ENCODE assay signal across 10 cellular contexts in the genomic region with DNA sequence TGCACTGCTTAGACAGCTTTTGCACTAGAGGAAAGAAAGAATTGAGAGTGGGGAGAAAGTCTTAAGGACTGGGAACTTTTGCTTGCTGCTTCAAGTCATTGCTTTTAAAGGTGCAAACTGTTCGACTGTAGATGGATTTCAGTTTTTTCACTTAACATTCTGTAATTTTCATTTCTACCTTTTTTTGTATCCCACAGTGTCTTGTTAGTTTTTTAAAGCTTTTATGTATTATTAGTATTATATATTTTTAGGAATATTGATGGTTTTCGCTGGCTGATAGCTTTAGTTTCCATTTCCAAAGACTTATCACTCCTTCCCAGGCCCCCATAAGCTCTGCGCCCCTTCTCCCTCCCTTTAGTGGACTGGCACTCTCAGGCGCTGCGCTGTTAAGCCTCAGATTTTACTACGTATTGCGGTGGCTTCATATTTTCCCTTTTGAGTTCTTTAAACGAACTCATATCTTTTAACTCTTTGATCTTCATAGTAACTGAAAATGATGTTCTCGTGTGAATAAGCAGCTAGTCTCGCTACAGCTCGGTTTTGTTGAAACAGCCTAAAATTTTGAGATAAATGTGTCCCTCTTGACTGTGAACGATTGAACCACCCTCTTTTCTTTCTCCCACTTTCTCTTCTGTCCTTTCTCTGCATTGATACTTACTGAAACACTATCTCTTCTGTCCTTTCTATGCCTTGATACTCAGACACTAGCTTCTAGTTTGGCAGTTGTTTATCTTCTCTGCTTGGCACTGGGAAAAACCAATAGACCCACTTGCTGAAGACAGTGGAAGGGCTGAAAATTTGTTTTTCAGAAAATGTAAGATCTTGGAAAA. TPM values are rescaled to one million over a fixed set of nuclear protein-coding genes. Genes with fewer than 3 reads are reported as not detected.
DNase-seq lines count a peak whose midpoint lies in the region; ATAC-seq and TF ChIP-seq lines count a peak whose summit lies in the region.
"Had no signal": no experiment of that assay in that cellular context is flagged by ENCODE, and none has a peak within 500 bp of the region (broad histone marks: within the 10 kb centered on the region; RNA-seq: fewer than 3 reads in every experiment).

No MANE protein-coding gene starts in this region.

- DNase-seq in AG04450 (ENCODE audit: low read depth, low spot score) (no peak), SKM-1 treated with dmso at 0.1 percent for 144 hours (lab: John Stamatoyannopoulos, UW; ENCODE audit: unreplicated experiment) (no peak), chondrocyte (ENCODE audit: low spot score) (no peak)
- no peak for DNase-seq in effector memory CD4-positive, alpha-beta T cell
- DNase-seq: DND-41 had no signal

- no peaks in the 10 kb centered on the region for H3K36me3 Mint-ChIP-seq in chondrocyte (ENCODE audit: low read depth)

- H3K4me1 ChIP-seq in KMS-11 (ENCODE audit: low read depth, poor library complexity, severe bottlenecking) (peaks cover 19% of the 10 kb centered on the region), mucosa of rectum (ENCODE audit: control insufficient read depth in 2 of 2, insufficient read depth in 2 of 2, low read length in 2 of 2) (peaks cover 5 to 6% of the 10 kb centered on the region in 2 donors)
- H3K4me1 ChIP-seq in effector memory CD4-positive, alpha-beta T cell (ENCODE audit: control insufficient read depth, insufficient read depth, low read length, poor library complexity, severe bottlenecking), result peaks cover 3% of the 10 kb centered on the region

- no peaks in the 10 kb centered on the region for H3K4me1 Mint-ChIP-seq in chondrocyte (ENCODE audit: low read depth)

- CTCF ChIA-PET in AG04450 (lab: Charles Lee), result interaction anchor here (0.5 to 2.3 kb wide), 8 partner anchors 27 to 1022 kb away, joined by 3 to 11 read pairs (median 4); no protein-coding TSS in a partner anchor

- H4K20me1 ChIP-seq in KMS-11 (ENCODE audit: insufficient read depth), result no peaks in the 10 kb centered on the region

- H3K36me3 ChIP-seq in KMS-11 (ENCODE audit: insufficient read depth) (no peaks in the 10 kb centered on the region), mucosa of rectum (ENCODE audit: control insufficient read depth in 2 of 2, insufficient read depth in 2 of 2, low read length in 2 of 2) (no peaks in the 10 kb centered on the region)
- H3K36me3 ChIP-seq in effector memory CD4-positive, alpha-beta T cell (ENCODE audit: control insufficient read depth, insufficient read depth, low read length), result no peaks in the 10 kb centered on the region

- H3K9me3 Mint-ChIP-seq in chondrocyte (ENCODE audit: low read depth), result no peaks in the 10 kb centered on the region
- H3K9me3 Mint-ChIP-seq: HFFc6 had no signal

- no peaks in the 10 kb centered on the region for H3K27me3 Mint-ChIP-seq in chondrocyte (ENCODE audit: low read depth)

- peak overlapping the region; percentile 81 for H3K4me2 ChIP-seq in KMS-11

- H3K27ac Mint-ChIP-seq in chondrocyte (ENCODE audit: unreplicated experiment), result no peak overlapping the region
- H3K27ac Mint-ChIP-seq: HFFc6 had no signal

- H2AFZ ChIP-seq in KMS-11 (ENCODE audit: low read depth), result peak overlapping the region; percentile 95

- POLR2A ChIA-PET in AG04450 (lab: Yijun Ruan, JAX), result interaction anchor here (0.6 to 3.8 kb wide), 6 partner anchors 11 to 452 kb away, joined by 3 to 24 read pairs (median 6); no protein-coding TSS in a partner anchor

- H3K27me3 ChIP-seq in AG04450 (ENCODE audit: control insufficient read depth, insufficient read depth, low read length) (no peaks in the 10 kb centered on the region), KMS-11 (ENCODE audit: insufficient read depth, low read depth) (no peaks in the 10 kb centered on the region), mucosa of rectum (ENCODE audit: control insufficient read depth in 2 of 2, insufficient read depth in 2 of 2, low read length in 2 of 2) (peaks cover 0 to 6% of the 10 kb centered on the region in 2 donors)
- peaks cover 21% of the 10 kb centered on the region for H3K27me3 ChIP-seq in effector memory CD4-positive, alpha-beta T cell (replicated peaks; ENCODE audit: control insufficient read depth, insufficient read depth, low read length, poor library complexity, severe bottlenecking)

- no peaks in the 10 kb centered on the region for H3K9me3 ChIP-seq in AG04450 (ENCODE audit: control insufficient read depth, insufficient read depth, low read length)
- H3K9me3 ChIP-seq in effector memory CD4-positive, alpha-beta T cell (ENCODE audit: control insufficient read depth, low read length), result no peaks in the 10 kb centered on the region
- no peaks in the 10 kb centered on the region for H3K9me3 ChIP-seq in mucosa of rectum (ENCODE audit: control insufficient read depth in 2 of 2, low read length in 2 of 2)

- H3K4me3 Mint-ChIP-seq in chondrocyte (ENCODE audit: unreplicated experiment), result no peak overlapping the region
- H3K4me3 Mint-ChIP-seq: HFFc6 had no signal

- H3K9ac ChIP-seq in KMS-11, result peak overlapping the region; percentile 66; the same call in 1 of the 2 replicates
- peak overlapping the region; percentile 61 for H3K9ac ChIP-seq in mucosa of rectum (ENCODE audit: low read depth in 1 of 2, low read length in 2 of 2)

- H3K79me2 ChIP-seq in KMS-11 (ENCODE audit: insufficient read depth, low read depth), result no peaks in the 10 kb centered on the region

- H3K4me3 ChIP-seq in AG04450 (ENCODE audit: low read depth, low read length) (peak overlapping the region; percentile 57), KMS-11 (IDR thresholded peaks at IDR 0.05; ENCODE audit: insufficient read depth, low read depth, low read length) (no peak overlapping the region), mucosa of rectum (ENCODE audit: low read length in 2 of 2) (peak overlapping the region; percentile 88 to 98)
- H3K4me3 ChIP-seq in effector memory CD4-positive, alpha-beta T cell (ENCODE audit: insufficient read depth, low read depth, low read length, poor library complexity, severe bottlenecking), result peak overlapping the region; percentile 66

- H3K27ac ChIP-seq in AG04450 (ENCODE audit: low read depth, low read length) (peak overlapping the region; percentile 94), KMS-11 (peak overlapping the region; percentile 79), mucosa of rectum (ENCODE audit: low read depth in 2 of 2, low read length in 2 of 2) (peak overlapping the region; percentile 64 to 71)
- H3K27ac ChIP-seq in effector memory CD4-positive, alpha-beta T cell (ENCODE audit: insufficient read depth, low read length, poor library complexity, severe bottlenecking), result no peak overlapping the region

- TF ChIP-seq CTCF in AG04450 (IDR thresholded peaks at IDR 0.05; ENCODE audit: low read depth, low read length) (no peak), KMS-11 (conservative IDR thresholded peaks at IDR 0.05; ENCODE audit: low read depth, low read length) (no peak), chondrocyte (IDR thresholded peaks at IDR 0.05) (no peak)

- ATAC-seq in HG02642 (IDR thresholded peaks at IDR 0.05; ENCODE audit: poor library complexity, unreplicated experiment) (no peak), HG02763 (IDR thresholded peaks at IDR 0.05; ENCODE audit: unreplicated experiment) (no peak)

RNA-seq across cellular contexts. Expression of gene ETV1, which starts 2.5 kb away (rescaled TPM):
- 14.9 and 16.9 TPM in 2 replicates for polyA plus RNA-seq in AG04450 (2011; rRNA removed)
- polyA minus RNA-seq in AG04450 (2011; rRNA and poly(A)+ RNA removed), result 19.7 and 22.6 TPM in 2 replicates
- total RNA-seq in chondrocyte, result 1.5 to 4.5 TPM (median 2.7 TPM) in 3 replicates
